10 cellular contexts compared by ENCODE assay signal in genomic region chr12:95763809-95764253, GRCh38. TPM values are rescaled to one million over a fixed set of nuclear protein-coding genes. Genes with fewer than 3 reads are reported as not detected.
DNase-seq lines count a peak whose midpoint lies in the region; ATAC-seq and TF ChIP-seq lines count a peak whose summit lies in the region.
"Had no signal": no experiment of that assay in that cellular context is flagged by ENCODE, and none has a peak within 500 bp of the region (broad histone marks: within the 10 kb centered on the region; RNA-seq: fewer than 3 reads in every experiment).

No MANE protein-coding gene starts in this region.

- dilution Hi-C loops in IMR-90 (cut with HindIII; ENCODE audit: low sequenced_read_pairs, unreplicated experiment): no loop called here

- H2BK15ac ChIP-seq in IMR-90 (ENCODE audit: low read depth, low read length): no peak overlapping the region

- no peak overlapping the region for H2BK120ac ChIP-seq in IMR-90 (ENCODE audit: low read depth, low read length)

- H3K9ac ChIP-seq in IMR-90 (ENCODE audit: low read depth, low read length): no peak overlapping the region

- no peak overlapping the region for H2BK5ac ChIP-seq in IMR-90 (ENCODE audit: low read depth, low read length, poor library complexity, severe bottlenecking)

- no peak overlapping the region for H3K4ac ChIP-seq in IMR-90 (ENCODE audit: low read depth, low read length)

- TF ChIP-seq CTCF in AG09319 (IDR thresholded peaks at IDR 0.05; ENCODE audit: low read depth, low read length): no peak
- TF ChIP-seq CTCF in IMR-90 (conservative IDR thresholded peaks at IDR 0.05; ENCODE audit: low read depth, low read length): no peak
- no peak for TF ChIP-seq CTCF in kidney epithelial cell (IDR thresholded peaks at IDR 0.05; ENCODE audit: insufficient read depth, low read length, poor library complexity, severe bottlenecking)
- TF ChIP-seq CTCF in GM10266 (IDR thresholded peaks at IDR 0.05; ENCODE audit: control insufficient read depth, insufficient read depth, low read depth, missing control alignments): no peak

- H3K56ac ChIP-seq in IMR-90 (ENCODE audit: extremely low read depth, insufficient read depth, low read length): no peak overlapping the region

- no peak for TF ChIP-seq RAD21 in IMR-90 (IDR thresholded peaks at IDR 0.05; ENCODE audit: low read length)

- no peak overlapping the region for H4K91ac ChIP-seq in IMR-90 (ENCODE audit: insufficient read depth, low read depth, low read length)

- no peak overlapping the region for H3K4me2 ChIP-seq in IMR-90 (ENCODE audit: low read depth, low read length)

- peaks cover 7% of the 10 kb centered on the region for H3K9me1 ChIP-seq in IMR-90 (ENCODE audit: insufficient read depth, low read length)

- H3K4me3 ChIP-seq in IMR-90 (ENCODE audit: insufficient read depth, low read depth, low read length) (no peak overlapping the region), kidney epithelial cell (ENCODE audit: low read depth, low read length) (no peak overlapping the region)

- in situ Hi-C loops in IMR-90 (cut with MboI; ENCODE audit: low sequenced_read_pairs): no loop called here

- no peaks in the 10 kb centered on the region for H3K9me3 ChIP-seq in IMR-90 (ENCODE audit: control insufficient read depth, insufficient read depth, low read length)

- H2AK9ac ChIP-seq in IMR-90 (replicated peaks; ENCODE audit: low read depth, low read length, poor library complexity): no peak overlapping the region

- intact Hi-C loops in IMR-90 (cut with micrococcal nuclease): no loop called here

- H3K27me3 ChIP-seq in IMR-90 (ENCODE audit: control insufficient read depth, insufficient read depth, low read length): no peaks in the 10 kb centered on the region
- no peaks in the 10 kb centered on the region for H3K27me3 ChIP-seq in kidney epithelial cell (ENCODE audit: control insufficient read depth, insufficient read depth, low read length)

- H3K4me1 ChIP-seq in IMR-90 (ENCODE audit: control insufficient read depth, insufficient read depth, low read length): peaks cover 11% of the 10 kb centered on the region

- no peak overlapping the region for H3K27ac ChIP-seq in IMR-90 (ENCODE audit: insufficient read depth, low read length)

- peaks cover 5 to 33% of the 10 kb centered on the region in 2 experiments; a peak in 3 of 4 replicates for H3K79me1 ChIP-seq in IMR-90 (ENCODE audit: low read depth in 1 of 2, low read length in 2 of 2)

- no peak overlapping the region for H4K5ac ChIP-seq in IMR-90 (ENCODE audit: low read depth, low read length)

- no peak overlapping the region for H3K14ac ChIP-seq in IMR-90 (replicated peaks; ENCODE audit: low read depth, low read length)

- H3K36me3 ChIP-seq in IMR-90 (ENCODE audit: control insufficient read depth, insufficient read depth, low read length) (peaks cover 3% of the 10 kb centered on the region; the same call in 1 of the 2 replicates), kidney epithelial cell (ENCODE audit: control insufficient read depth, insufficient read depth, low read length) (no peaks in the 10 kb centered on the region)

- peak; percentile 75 for ATAC-seq in IMR-90 (ENCODE audit: low read depth)

- peak; percentile 28 for DNase-seq in AG09319 (ENCODE audit: extremely low read depth, low read depth)
- DNase-seq in IMR-90: peak; percentile 88
- DNase-seq in amniotic epithelial cell (ENCODE audit: low read depth): peak; percentile 53
- peak; percentile 28 for DNase-seq in kidney epithelial cell (ENCODE audit: low read depth)
- DNase-seq in HEK293T (ENCODE audit: extremely low spot score): no peak
- no peak for DNase-seq in GF-D8 (lab: John Stamatoyannopoulos, UW)
- DNase-seq in stimulated activated CD4-positive, alpha-beta T cell treated with anti-CD3 and anti-CD28 coated beads, Interleukin-4, amount 100 ng/mL, for 4 hours: no peak
- no peak for DNase-seq in GM10266 (ENCODE audit: extremely low spot score)
- DNase-seq: activated naive CD4-positive, alpha-beta T cell; NK-92 treated with Interleukin-12 subunit alpha and Interleukin-12 subunit beta, amount 100 ng/mL, for 24 hours had no signal

- H2BK20ac ChIP-seq in IMR-90 (ENCODE audit: low read depth, low read length): no peak overlapping the region

- no TSS peak for BruUV-seq in IMR-90 (replicated peaks; lab: Mats Ljungman, UMichigan)

- no peak overlapping the region for H3K18ac ChIP-seq in IMR-90 (ENCODE audit: low read depth, low read length)

- H4K20me1 ChIP-seq in IMR-90 (ENCODE audit: insufficient read depth, low read length): peaks cover 13% of the 10 kb centered on the region; the same call in 1 of the 2 replicates

- H4K8ac ChIP-seq in IMR-90 (ENCODE audit: low read depth in 2 of 2, low read length in 2 of 2): no peak overlapping the region

- CTCF ChIA-PET in IMR-90 (lab: Yijun Ruan, JAX) (interaction anchor here (0.6 kb wide), 1 partner anchor 32 kb away, joined by 3 read pairs; no protein-coding TSS in a partner anchor), HEK293T (lab: Yijun Ruan, JAX) (no interaction called here)

- H2AK5ac ChIP-seq in IMR-90 (ENCODE audit: low read depth, low read length): no peak overlapping the region

- POLR2A ChIA-PET in IMR-90 (lab: Charles Lee; ENCODE audit: unreplicated experiment): no interaction called here
- POLR2A ChIA-PET in HEK293T (lab: Yijun Ruan, JAX): interaction anchor here (1.3 kb wide), 1 partner anchor 26 kb away, joined by 3 read pairs; no protein-coding TSS in a partner anchor

- H2AFZ ChIP-seq in IMR-90 (replicated peaks; ENCODE audit: low read length, poor library complexity): no peak overlapping the region

- no peak overlapping the region for H3K23ac ChIP-seq in IMR-90 (ENCODE audit: low read depth, low read length)

- no peak for TF ChIP-seq POLR2A in IMR-90 (IDR thresholded peaks at IDR 0.05; ENCODE audit: low read depth, low read length)

TF ChIP-seq in IMR-90, 13 proteins besides CTCF, POLR2A, EP300 and RAD21:
- no peak for TF ChIP-seq NFE2L2 (IDR thresholded peaks at IDR 0.05; ENCODE audit: low read depth, low read length)
- TF ChIP-seq MAZ (IDR thresholded peaks at IDR 0.05; ENCODE audit: borderline replicate concordance, low read depth, low read length): no peak
- 0 out of 2 replicates have a peak, but pooled peaks have one; percentile 30 for TF ChIP-seq FOS (IDR thresholded peaks at IDR 0.05; ENCODE audit: low read depth, low read length)
- no peak for TF ChIP-seq CHD1 (IDR thresholded peaks at IDR 0.05; ENCODE audit: low read depth, low read length)
- peak; percentile 87 for TF ChIP-seq CEBPB (IDR thresholded peaks at IDR 0.05; ENCODE audit: low read depth, low read length)
- no peak for TF ChIP-seq MAFK (IDR thresholded peaks at IDR 0.05; ENCODE audit: low read depth, low read length)
- no peak for TF ChIP-seq BHLHE40 (IDR thresholded peaks at IDR 0.05; ENCODE audit: low read depth, low read length)
- TF ChIP-seq SMC3 (IDR thresholded peaks at IDR 0.05; ENCODE audit: low read depth, low read length): no peak
TF ChIP-seq in IMR-90: peak in this region for 2.

TF ChIP-seq in HEK293T, 16 proteins besides CTCF, POLR2A, EP300 and RAD21:
- TF ChIP-seq NFRKB (IDR thresholded peaks at IDR 0.05): no peak
- no peak for TF ChIP-seq TARDBP (IDR thresholded peaks at IDR 0.05)
- no peak for TF ChIP-seq LEF1 (IDR thresholded peaks at IDR 0.05; ENCODE audit: borderline replicate concordance)
- TF ChIP-seq L3MBTL2 (conservative IDR thresholded peaks at IDR 0.05): no peak
- no peak for TF ChIP-seq HDGF (IDR thresholded peaks at IDR 0.05; ENCODE audit: borderline replicate concordance)
- no peak for TF ChIP-seq SUZ12 (IDR thresholded peaks at IDR 0.05)
- no peak for TF ChIP-seq CTBP1 (IDR thresholded peaks at IDR 0.05; ENCODE audit: borderline replicate concordance)
- no peak for TF ChIP-seq FOXK2 (IDR thresholded peaks at IDR 0.05)
- TF ChIP-seq ELF4 (IDR thresholded peaks at IDR 0.05): no peak

RNA-seq across cellular contexts. Expression of gene NTN4, which starts 26.7 kb away (rescaled TPM):
- total RNA-seq in IMR-90 (2012; rRNA removed) (38.6 and 56.6 TPM in 2 replicates), kidney epithelial cell (76.7 and 81.3 TPM in 2 replicates)
- 41.9 and 54.6 TPM in 2 replicates for polyA plus RNA-seq in IMR-90 (2012; rRNA removed)
- 31.5 and 63.6 TPM in 2 replicates for polyA plus RNA-seq in IMR-90 (2012; cell fraction: cytosol; rRNA removed)
- polyA plus RNA-seq in IMR-90 (2012; cell fraction: nucleus; rRNA removed; ENCODE audit: low replicate concordance): 26.9 and 52.8 TPM in 2 replicates

Comparison
In these comparisons a context has a peak if more than half of its experiments do, and no peak if none do; other contexts are left out.
1. DNase-seq: peak in AG09319 (single experiment), IMR-90 (single experiment), amniotic epithelial cell (single experiment) and kidney epithelial cell (single experiment); none in HEK293T (single experiment), GF-D8 (single experiment), stimulated activated CD4-positive, alpha-beta T cell treated with anti-CD3 and anti-CD28 coated beads, Interleukin-4, amount 100 ng/mL, for 4 hours (0 of 2) and GM10266 (single experiment).